Comparison of ENCODE assay signal across 23 cellular contexts in the genomic region with DNA sequence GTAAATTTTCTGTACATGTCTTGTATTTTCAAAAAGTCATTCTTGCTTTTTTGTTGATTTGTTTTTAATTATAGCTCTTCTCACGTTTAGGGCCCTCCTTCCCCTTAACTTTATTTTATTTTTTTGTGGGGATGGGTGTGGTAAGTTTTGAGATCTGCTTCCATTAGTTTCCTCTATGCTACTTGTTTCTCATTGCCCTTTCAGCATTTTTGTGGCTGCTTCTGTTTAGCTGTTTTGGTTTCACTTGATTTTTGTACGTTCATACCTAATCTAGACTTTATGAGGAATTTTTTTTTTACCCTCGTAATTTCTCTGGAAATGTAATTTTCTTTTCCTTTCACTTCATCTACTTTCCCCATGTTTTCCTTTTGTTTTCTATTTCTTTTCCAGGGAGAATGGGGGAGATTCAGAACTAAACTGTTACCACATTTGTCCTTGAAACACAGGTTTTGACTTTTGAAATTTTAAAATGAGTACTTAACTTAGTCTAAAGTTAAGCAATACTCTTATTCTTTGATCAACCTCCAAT.
"Had no signal": no experiment of that assay in that cellular context is flagged by ENCODE, and none has a peak within 500 bp of the region (broad histone marks: within the 10 kb centered on the region; RNA-seq: fewer than 3 reads in every experiment).

No MANE protein-coding gene starts in this region.

- ATAC-seq: foreskin keratinocyte; gastroesophageal sphincter; heart left ventricle; left lobe of liver; natural killer cell; sciatic nerve; stimulated activated effector memory CD8-positive, alpha-beta T cell treated with anti-CD3 and anti-CD28 coated beads, Interleukin-12 subunit alpha, Interleukin-12 subunit beta, amount 100 ng/mL, for 72 hours had no signal

- H3K9me3 ChIP-seq: gastroesophageal sphincter, heart left ventricle, prostate gland, right atrium auricular region, stomach, tibial artery had no signal

- H3K27ac ChIP-seq: dorsolateral prefrontal cortex, foreskin keratinocyte, gastroesophageal sphincter, heart left ventricle, hepatocyte, neural progenitor cell, parathyroid adenoma, prostate gland, right atrium auricular region, stomach, tibial artery had no signal

- H3K36me3 ChIP-seq: gastroesophageal sphincter, heart left ventricle, neural progenitor cell, prostate gland, right atrium auricular region, stomach, tibial artery had no signal

- H3K4me3 ChIP-seq: dorsolateral prefrontal cortex, gastroesophageal sphincter, heart left ventricle, hepatocyte, lung, neural progenitor cell, prostate gland, right atrium auricular region, smooth muscle cell, stomach, tibial artery had no signal

- DNase-seq: dorsolateral prefrontal cortex; effector CD4-positive, alpha-beta T cell; foreskin keratinocyte; heart left ventricle; kidney; natural killer cell; stimulated activated CD4-positive, alpha-beta T cell treated with anti-CD3 and anti-CD28 coated beads, Interleukin-12 subunit alpha, Interleukin-12 subunit beta, amount 100 ng/mL, for 4 hours; stimulated activated CD4-positive, alpha-beta T cell treated with anti-CD3 and anti-CD28 coated beads, Interleukin-2, amount 100 ng/mL, for 24 hours; stimulated activated CD4-positive, alpha-beta T cell treated with anti-CD3 and anti-CD28 coated beads, Interleukin-4, amount 100 ng/mL, for 24 hours; stimulated activated naive CD4-positive, alpha-beta T cell treated with Interleukin-2 at 50 U/mL for 16 hours; stomach; tibial artery had no signal

- H3K4me1 ChIP-seq: foreskin keratinocyte, gastroesophageal sphincter, heart left ventricle, neural progenitor cell, parathyroid adenoma, prostate gland, right atrium auricular region, stomach, tibial artery had no signal
